8 cellular contexts compared by ENCODE assay signal in genomic region chrX:54529166-54529558, GRCh38. TPM values are rescaled to one million over a fixed set of nuclear protein-coding genes. Genes with fewer than 3 reads are reported as not detected.
A peak's percentile ranks its signal among the peaks of the same experiment; 100 is the strongest.
DNase-seq lines count a peak whose midpoint lies in the region; FAIRE-seq and TF ChIP-seq lines count a peak whose summit lies in the region.

No MANE protein-coding gene starts in this region.

- 24% methylated on average over 2 of the region's 4 CpGs for WGBS in HUES64
- WGBS in mesodermal cell (ENCODE audit: insufficient coverage in 2 of 2), 2 experiments = no CpG with 5 or more reads among the region's 4 CpGs

- TF ChIP-seq CTCF in D721Med (IDR thresholded peaks at IDR 0.05; ENCODE audit: insufficient read depth, missing control alignments) = no peak

- peak overlapping the region; percentile 93 for H3K9ac ChIP-seq in HUES64 (ENCODE audit: low read depth, low read length)

- H3K27me3 ChIP-seq in ACC112 (ENCODE audit: insufficient read depth, low read length) (no peaks in the 10 kb centered on the region), HUES64 (ENCODE audit: insufficient read depth, low read length) (no peaks in the 10 kb centered on the region)

- H3K4me3 ChIP-seq in ACC112 (ENCODE audit: low read depth, low read length) (peak overlapping the region; percentile 98), HUES64 (ENCODE audit: low read length) (peak overlapping the region; percentile 100), mesodermal cell (ENCODE audit: extremely low read depth, insufficient read depth, low read length, poor library complexity, severe bottlenecking) (peak overlapping the region; percentile 38)

- H3K36me3 ChIP-seq in ACC112 (ENCODE audit: insufficient read depth, low read length) = no peaks in the 10 kb centered on the region
- H3K36me3 ChIP-seq in HUES64 (ENCODE audit: insufficient read depth, low read length) = peaks cover 28% of the 10 kb centered on the region
- peaks cover 12% of the 10 kb centered on the region for H3K36me3 ChIP-seq in mesodermal cell (ENCODE audit: control insufficient read depth, insufficient read depth, low read length)

- no peak for DNase-seq in D721Med (ENCODE audit: insufficient read length, low spot score)
- DNase-seq in NCI-H1417 (lab: John Stamatoyannopoulos, UW) = no peak
- DNase-seq in superior temporal gyrus (ENCODE audit: extremely low spot score) = no peak
- DNase-seq in COLO668 (lab: John Stamatoyannopoulos, UW; ENCODE audit: unreplicated experiment) = no peak

- FAIRE-seq in D721Med (lab: Jason Lieb, UNC) = no peak

- peak overlapping the region; percentile 82 for H2AFZ ChIP-seq in ACC112 (ENCODE audit: low read length, unreplicated experiment)

- no peaks in the 10 kb centered on the region for H3K9me3 ChIP-seq in HUES64 (ENCODE audit: insufficient read depth, low read depth, low read length)
- H3K9me3 ChIP-seq in mesodermal cell (ENCODE audit: control insufficient read depth, low read length) = no peaks in the 10 kb centered on the region

- H3K27ac ChIP-seq in ACC112 (ENCODE audit: low read depth, low read length) (peak overlapping the region; percentile 78), HUES64 (ENCODE audit: low read depth, low read length) (peak overlapping the region; percentile 91; the same call in 1 of the 2 replicates), angular gyrus (ENCODE audit: low read depth, low read length) (peak overlapping the region; percentile 91), mesodermal cell (ENCODE audit: low read depth, low read length, severe bottlenecking) (peak overlapping the region; percentile 90)

- H3K4me1 ChIP-seq in ACC112 (ENCODE audit: control insufficient read depth, insufficient read depth, low read length, unreplicated experiment) (peaks cover 10% of the 10 kb centered on the region), HUES64 (ENCODE audit: insufficient read depth, low read length) (peaks cover 8% of the 10 kb centered on the region; the same call in 1 of the 2 replicates), mesodermal cell (ENCODE audit: control insufficient read depth, insufficient read depth, low read length, poor library complexity, severe bottlenecking) (peaks cover 10% of the 10 kb centered on the region)

- H3K79me2 ChIP-seq in ACC112 (ENCODE audit: control insufficient read depth, insufficient read depth, low read length, unreplicated experiment) = peaks cover 30% of the 10 kb centered on the region

RNA-seq across cellular contexts. Expression of gene GNL3L, which starts 0.9 kb away (rescaled TPM):
- 26.2 TPM for polyA plus RNA-seq in HUES64 (2013, experiment 1 of 2)
- 22.1 TPM for polyA plus RNA-seq in HUES64 (2013, experiment 2 of 2)
- polyA plus RNA-seq in mesodermal cell (2013, experiment 1 of 2) = 16.9 TPM
- polyA plus RNA-seq in mesodermal cell (2013, experiment 2 of 2) = 14.7 TPM

RNA-seq across cellular contexts. Expression of gene FGD1, which starts 33.1 kb away (rescaled TPM):
- 14.4 TPM for polyA plus RNA-seq in HUES64 (2013, experiment 1 of 2)
- polyA plus RNA-seq in HUES64 (2013, experiment 2 of 2) = 16.8 TPM
- 23.4 TPM for polyA plus RNA-seq in mesodermal cell (2013, experiment 1 of 2)
- 20.3 TPM for polyA plus RNA-seq in mesodermal cell (2013, experiment 2 of 2)

Comparison
In these comparisons a context has a peak if more than half of its experiments do, and no peak if none do; other contexts are left out.
1. H3K4me3 ChIP-seq: peak in every context shown above with its lines; median percentile 100 in HUES64; 98 in ACC112; 38 in mesodermal cell.